Comparison of ENCODE assay signal across 1 cellular context in genomic region chr1:245987577-245987976, GRCh38.
TF ChIP-seq lines count a peak whose summit lies in the region.

No MANE protein-coding gene starts in this region.

TF ChIP-seq in K562, 482 proteins besides CTCF, POLR2A, EP300 and RAD21 (continued from another document):
- TF ChIP-seq, protein P1, sequence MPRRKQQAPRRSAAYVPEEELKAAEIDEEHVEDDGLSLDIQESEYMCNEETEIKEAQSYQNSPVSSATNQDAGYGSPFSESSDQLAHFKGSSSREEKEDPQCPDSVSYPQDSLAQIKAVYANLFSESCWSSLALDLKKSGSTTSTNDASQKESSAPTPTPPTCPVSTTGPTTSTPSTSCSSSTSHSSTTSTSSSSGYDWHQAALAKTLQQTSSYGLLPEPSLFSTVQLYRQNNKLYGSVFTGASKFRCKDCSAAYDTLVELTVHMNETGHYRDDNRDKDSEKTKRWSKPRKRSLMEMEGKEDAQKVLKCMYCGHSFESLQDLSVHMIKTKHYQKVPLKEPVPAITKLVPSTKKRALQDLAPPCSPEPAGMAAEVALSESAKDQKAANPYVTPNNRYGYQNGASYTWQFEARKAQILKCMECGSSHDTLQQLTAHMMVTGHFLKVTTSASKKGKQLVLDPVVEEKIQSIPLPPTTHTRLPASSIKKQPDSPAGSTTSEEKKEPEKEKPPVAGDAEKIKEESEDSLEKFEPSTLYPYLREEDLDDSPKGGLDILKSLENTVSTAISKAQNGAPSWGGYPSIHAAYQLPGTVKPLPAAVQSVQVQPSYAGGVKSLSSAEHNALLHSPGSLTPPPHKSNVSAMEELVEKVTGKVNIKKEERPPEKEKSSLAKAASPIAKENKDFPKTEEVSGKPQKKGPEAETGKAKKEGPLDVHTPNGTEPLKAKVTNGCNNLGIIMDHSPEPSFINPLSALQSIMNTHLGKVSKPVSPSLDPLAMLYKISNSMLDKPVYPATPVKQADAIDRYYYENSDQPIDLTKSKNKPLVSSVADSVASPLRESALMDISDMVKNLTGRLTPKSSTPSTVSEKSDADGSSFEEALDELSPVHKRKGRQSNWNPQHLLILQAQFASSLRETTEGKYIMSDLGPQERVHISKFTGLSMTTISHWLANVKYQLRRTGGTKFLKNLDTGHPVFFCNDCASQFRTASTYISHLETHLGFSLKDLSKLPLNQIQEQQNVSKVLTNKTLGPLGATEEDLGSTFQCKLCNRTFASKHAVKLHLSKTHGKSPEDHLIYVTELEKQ (CRISPR knock-in tag; IDR thresholded peaks at IDR 0.05): no peak
- TF ChIP-seq CHD1 (IDR thresholded peaks at IDR 0.05; ENCODE audit: low read length): peak; percentile 48
- TF ChIP-seq ZBTB11 (CRISPR knock-in tag; IDR thresholded peaks at IDR 0.05): 0 out of 6 replicates have a peak, but pooled peaks of 1 of the 3 experiments have one; percentile 41
